Comparison of ENCODE assay signal across 1 cellular context in the genomic region with DNA sequence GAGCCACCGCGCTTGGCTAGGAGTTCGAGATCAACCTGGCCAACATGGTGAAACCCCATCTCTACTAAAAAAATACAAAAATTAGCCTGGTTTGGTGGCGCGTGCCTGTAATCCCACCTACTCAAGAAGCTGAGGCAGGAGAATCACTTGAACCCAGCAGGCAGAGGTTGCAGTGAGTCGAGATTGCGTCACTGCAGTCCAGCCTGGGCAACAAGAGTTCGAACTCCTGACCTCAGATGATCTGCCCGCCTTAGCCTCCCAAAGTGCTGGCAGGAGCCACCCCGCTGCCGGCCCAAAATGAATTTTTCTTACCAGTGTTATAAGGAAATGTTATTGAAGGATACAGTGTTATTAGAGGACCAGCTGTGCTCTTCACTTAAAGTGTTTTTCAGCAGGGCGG.
TF ChIP-seq lines count a peak whose summit lies in the region.

No MANE protein-coding gene starts in this region.

TF ChIP-seq in HepG2, 621 proteins besides CTCF, POLR2A, EP300 and RAD21 (continues in another document):
- TF ChIP-seq RXRA (CRISPR knock-in tag; IDR thresholded peaks at IDR 0.05) (peak; percentile 80), SP1 (IDR thresholded peaks at IDR 0.05) (no peak), SP1 (CRISPR knock-in tag; IDR thresholded peaks at IDR 0.05) (no peak), SSRP1 (CRISPR knock-in tag; IDR thresholded peaks at IDR 0.05) (no peak), ASH2L (IDR thresholded peaks at IDR 0.05; ENCODE audit: insufficient read length, low read depth, low read length) (no peak), ZNF572 (CRISPR knock-in tag; IDR thresholded peaks at IDR 0.05) (no peak), PBX3 (CRISPR knock-in tag; IDR thresholded peaks at IDR 0.05; ENCODE audit: borderline replicate concordance) (no peak), ZBTB39 (CRISPR knock-in tag; IDR thresholded peaks at IDR 0.05) (no peak), ETS1 (CRISPR knock-in tag; IDR thresholded peaks at IDR 0.05) (no peak), ZKSCAN5 (CRISPR knock-in tag; IDR thresholded peaks at IDR 0.05) (no peak), ZNF777 (CRISPR knock-in tag; IDR thresholded peaks at IDR 0.05) (no peak), ZNF577 (CRISPR knock-in tag; IDR thresholded peaks at IDR 0.05; ENCODE audit: borderline replicate concordance, low read depth) (no peak), ZNF691 (CRISPR knock-in tag; IDR thresholded peaks at IDR 0.05; ENCODE audit: borderline replicate concordance, low read depth) (no peak), NFKBIZ (CRISPR knock-in tag; IDR thresholded peaks at IDR 0.05) (no peak), MTERF4 (CRISPR knock-in tag; IDR thresholded peaks at IDR 0.05) (no peak), ZNF335 (CRISPR knock-in tag; IDR thresholded peaks at IDR 0.05) (0 out of 2 replicates have a peak, but pooled peaks have one; percentile 69), ISL2 (CRISPR knock-in tag; IDR thresholded peaks at IDR 0.05) (no peak), ZNF768 (CRISPR knock-in tag; IDR thresholded peaks at IDR 0.05) (no peak), RXRB (CRISPR knock-in tag; IDR thresholded peaks at IDR 0.05; ENCODE audit: borderline replicate concordance) (peak; percentile 39; the same call in 1 of the 2 replicates), DZIP1 (CRISPR knock-in tag; IDR thresholded peaks at IDR 0.05) (no peak), KAT7 (CRISPR knock-in tag; IDR thresholded peaks at IDR 0.05; ENCODE audit: borderline replicate concordance) (no peak), NR2F6 (IDR thresholded peaks at IDR 0.05) (no peak), NR2F6 (CRISPR knock-in tag; IDR thresholded peaks at IDR 0.05) (0 out of 2 replicates have a peak, but pooled peaks have one; percentile 24), ADNP (CRISPR knock-in tag; IDR thresholded peaks at IDR 0.05) (0 out of 2 replicates have a peak, but pooled peaks have one; percentile 33), ATF7 (IDR thresholded peaks at IDR 0.05) (peak; percentile 60), ATF7 (CRISPR knock-in tag; IDR thresholded peaks at IDR 0.05) (no peak)
- TF ChIP-seq, protein P1, sequence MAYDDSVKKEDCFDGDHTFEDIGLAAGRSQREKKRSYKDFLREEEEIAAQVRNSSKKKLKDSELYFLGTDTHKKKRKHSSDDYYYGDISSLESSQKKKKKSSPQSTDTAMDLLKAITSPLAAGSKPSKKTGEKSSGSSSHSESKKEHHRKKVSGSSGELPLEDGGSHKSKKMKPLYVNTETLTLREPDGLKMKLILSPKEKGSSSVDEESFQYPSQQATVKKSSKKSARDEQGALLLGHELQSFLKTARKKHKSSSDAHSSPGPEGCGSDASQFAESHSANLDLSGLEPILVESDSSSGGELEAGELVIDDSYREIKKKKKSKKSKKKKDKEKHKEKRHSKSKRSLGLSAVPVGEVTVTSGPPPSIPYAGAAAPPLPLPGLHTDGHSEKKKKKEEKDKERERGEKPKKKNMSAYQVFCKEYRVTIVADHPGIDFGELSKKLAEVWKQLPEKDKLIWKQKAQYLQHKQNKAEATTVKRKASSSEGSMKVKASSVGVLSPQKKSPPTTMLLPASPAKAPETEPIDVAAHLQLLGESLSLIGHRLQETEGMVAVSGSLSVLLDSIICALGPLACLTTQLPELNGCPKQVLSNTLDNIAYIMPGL (CRISPR knock-in tag; IDR thresholded peaks at IDR 0.05; ENCODE audit: borderline replicate concordance in 1 of 2, low read depth in 1 of 2), result no peak
- TF ChIP-seq, protein P2, sequence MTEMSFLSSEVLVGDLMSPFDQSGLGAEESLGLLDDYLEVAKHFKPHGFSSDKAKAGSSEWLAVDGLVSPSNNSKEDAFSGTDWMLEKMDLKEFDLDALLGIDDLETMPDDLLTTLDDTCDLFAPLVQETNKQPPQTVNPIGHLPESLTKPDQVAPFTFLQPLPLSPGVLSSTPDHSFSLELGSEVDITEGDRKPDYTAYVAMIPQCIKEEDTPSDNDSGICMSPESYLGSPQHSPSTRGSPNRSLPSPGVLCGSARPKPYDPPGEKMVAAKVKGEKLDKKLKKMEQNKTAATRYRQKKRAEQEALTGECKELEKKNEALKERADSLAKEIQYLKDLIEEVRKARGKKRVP (CRISPR knock-in tag; IDR thresholded peaks at IDR 0.05), result no peak
- TF ChIP-seq, protein P3, sequence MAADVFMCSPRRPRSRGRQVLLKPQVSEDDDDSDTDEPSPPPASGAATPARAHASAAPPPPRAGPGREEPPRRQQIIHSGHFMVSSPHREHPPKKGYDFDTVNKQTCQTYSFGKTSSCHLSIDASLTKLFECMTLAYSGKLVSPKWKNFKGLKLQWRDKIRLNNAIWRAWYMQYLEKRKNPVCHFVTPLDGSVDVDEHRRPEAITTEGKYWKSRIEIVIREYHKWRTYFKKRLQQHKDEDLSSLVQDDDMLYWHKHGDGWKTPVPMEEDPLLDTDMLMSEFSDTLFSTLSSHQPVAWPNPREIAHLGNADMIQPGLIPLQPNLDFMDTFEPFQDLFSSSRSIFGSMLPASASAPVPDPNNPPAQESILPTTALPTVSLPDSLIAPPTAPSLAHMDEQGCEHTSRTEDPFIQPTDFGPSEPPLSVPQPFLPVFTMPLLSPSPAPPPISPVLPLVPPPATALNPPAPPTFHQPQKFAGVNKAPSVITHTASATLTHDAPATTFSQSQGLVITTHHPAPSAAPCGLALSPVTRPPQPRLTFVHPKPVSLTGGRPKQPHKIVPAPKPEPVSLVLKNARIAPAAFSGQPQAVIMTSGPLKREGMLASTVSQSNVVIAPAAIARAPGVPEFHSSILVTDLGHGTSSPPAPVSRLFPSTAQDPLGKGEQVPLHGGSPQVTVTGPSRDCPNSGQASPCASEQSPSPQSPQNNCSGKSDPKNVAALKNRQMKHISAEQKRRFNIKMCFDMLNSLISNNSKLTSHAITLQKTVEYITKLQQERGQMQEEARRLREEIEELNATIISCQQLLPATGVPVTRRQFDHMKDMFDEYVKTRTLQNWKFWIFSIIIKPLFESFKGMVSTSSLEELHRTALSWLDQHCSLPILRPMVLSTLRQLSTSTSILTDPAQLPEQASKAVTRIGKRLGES (CRISPR knock-in tag; IDR thresholded peaks at IDR 0.05; ENCODE audit: borderline replicate concordance), result no peak
- TF ChIP-seq, protein P4, sequence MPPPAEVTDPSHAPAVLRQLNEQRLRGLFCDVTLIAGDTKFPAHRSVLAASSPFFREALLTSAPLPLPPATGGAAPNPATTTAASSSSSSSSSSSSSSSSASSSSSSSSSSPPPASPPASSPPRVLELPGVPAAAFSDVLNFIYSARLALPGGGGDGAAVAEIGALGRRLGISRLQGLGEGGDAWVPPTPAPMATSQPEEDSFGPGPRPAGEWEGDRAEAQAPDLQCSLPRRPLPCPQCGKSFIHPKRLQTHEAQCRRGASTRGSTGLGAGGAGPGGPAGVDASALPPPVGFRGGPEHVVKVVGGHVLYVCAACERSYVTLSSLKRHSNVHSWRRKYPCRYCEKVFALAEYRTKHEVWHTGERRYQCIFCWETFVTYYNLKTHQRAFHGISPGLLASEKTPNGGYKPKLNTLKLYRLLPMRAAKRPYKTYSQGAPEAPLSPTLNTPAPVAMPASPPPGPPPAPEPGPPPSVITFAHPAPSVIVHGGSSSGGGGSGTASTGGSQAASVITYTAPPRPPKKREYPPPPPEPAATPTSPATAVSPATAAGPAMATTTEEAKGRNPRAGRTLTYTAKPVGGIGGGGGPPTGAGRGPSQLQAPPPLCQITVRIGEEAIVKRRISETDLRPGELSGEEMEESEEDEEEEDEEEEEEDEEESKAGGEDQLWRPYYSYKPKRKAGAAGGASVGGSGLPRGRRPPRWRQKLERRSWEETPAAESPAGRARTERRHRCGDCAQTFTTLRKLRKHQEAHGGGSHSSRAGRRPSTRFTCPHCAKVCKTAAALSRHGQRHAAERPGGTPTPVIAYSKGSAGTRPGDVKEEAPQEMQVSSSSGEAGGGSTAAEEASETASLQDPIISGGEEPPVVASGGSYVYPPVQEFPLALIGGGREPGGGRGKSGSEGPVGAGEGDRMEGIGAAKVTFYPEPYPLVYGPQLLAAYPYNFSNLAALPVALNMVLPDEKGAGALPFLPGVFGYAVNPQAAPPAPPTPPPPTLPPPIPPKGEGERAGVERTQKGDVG (CRISPR knock-in tag; IDR thresholded peaks at IDR 0.05; ENCODE audit: borderline replicate concordance), result no peak
